In genomic region chr5:118679123-118679940, GRCh38 we compare ENCODE assay signal across 1 cellular context.
TF ChIP-seq lines count a peak whose summit lies in the region.

No MANE protein-coding gene starts in this region.

TF ChIP-seq in GM12878, 131 proteins besides CTCF, POLR2A, EP300 and RAD21 (continued from another document):
- TF ChIP-seq HSF1 (IDR thresholded peaks at IDR 0.05; ENCODE audit: low read depth, low read length) (no peak), SMAD1 (IDR thresholded peaks at IDR 0.05; ENCODE audit: low read depth, partially characterized antibody) (no peak), SRF (IDR thresholded peaks at IDR 0.05; ENCODE audit: low read depth in 2 of 2, low read length in 2 of 2) (no peak), ZBTB33 (IDR thresholded peaks at IDR 0.05) (no peak), EZH2 (IDR thresholded peaks at IDR 0.05; ENCODE audit: borderline replicate concordance, control insufficient read depth, low read depth, low read length) (no peak)
TF ChIP-seq in GM12878: peak in this region for 0.
